8 cellular contexts compared by ENCODE assay signal in the genomic region with DNA sequence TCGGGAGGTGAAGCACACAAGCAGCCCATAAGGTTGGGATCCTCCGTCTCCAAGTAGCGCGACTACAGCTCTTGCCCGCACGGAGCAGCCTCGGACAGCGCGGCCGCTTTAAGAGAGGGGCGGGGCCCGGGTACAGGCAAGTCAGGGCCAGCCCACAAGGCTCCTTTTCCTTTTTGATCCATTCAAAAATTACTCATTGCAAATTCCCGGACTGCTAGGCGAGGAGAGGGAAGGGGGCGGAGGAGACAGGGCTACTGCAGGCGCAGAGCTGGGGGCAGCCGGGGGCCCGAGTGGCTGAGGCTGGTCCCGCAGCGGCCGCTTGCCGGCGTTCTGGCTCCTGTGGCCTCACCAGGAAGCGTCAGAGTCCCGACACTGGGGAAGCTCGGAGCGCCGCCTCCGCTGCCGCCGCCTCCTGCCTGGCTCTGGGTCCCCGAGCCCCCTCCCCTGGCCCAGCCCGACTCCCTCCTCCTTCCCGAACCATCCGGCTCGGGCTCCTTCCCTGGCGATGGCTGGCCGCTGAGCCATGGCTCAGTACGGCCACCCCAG.
DNase-seq lines count a peak whose midpoint lies in the region; ATAC-seq and TF ChIP-seq lines count a peak whose summit lies in the region.

A gene with protein sequence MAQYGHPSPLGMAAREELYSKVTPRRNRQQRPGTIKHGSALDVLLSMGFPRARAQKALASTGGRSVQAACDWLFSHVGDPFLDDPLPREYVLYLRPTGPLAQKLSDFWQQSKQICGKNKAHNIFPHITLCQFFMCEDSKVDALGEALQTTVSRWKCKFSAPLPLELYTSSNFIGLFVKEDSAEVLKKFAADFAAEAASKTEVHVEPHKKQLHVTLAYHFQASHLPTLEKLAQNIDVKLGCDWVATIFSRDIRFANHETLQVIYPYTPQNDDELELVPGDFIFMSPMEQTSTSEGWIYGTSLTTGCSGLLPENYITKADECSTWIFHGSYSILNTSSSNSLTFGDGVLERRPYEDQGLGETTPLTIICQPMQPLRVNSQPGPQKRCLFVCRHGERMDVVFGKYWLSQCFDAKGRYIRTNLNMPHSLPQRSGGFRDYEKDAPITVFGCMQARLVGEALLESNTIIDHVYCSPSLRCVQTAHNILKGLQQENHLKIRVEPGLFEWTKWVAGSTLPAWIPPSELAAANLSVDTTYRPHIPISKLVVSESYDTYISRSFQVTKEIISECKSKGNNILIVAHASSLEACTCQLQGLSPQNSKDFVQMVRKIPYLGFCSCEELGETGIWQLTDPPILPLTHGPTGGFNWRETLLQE (plus strand): TSS at position 196 of the 546 bp plus-strand sequence. CDS start 328 bp downstream, at position 524.

- peak within 1 kb of the TSS; percentile 73 for H3K9ac ChIP-seq in OCI-LY3 (ENCODE audit: low read length)

- peak within 1 kb of the TSS; percentile 90 for H2AFZ ChIP-seq in OCI-LY3 (ENCODE audit: low read depth, low read length)

- DNase-seq in AG20443 (ENCODE audit: low spot score), result peak; percentile 87
- DNase-seq in activated T-cell treated with anti-CD3 and anti-CD28 coated beads, Interleukin-2, amount 50 U/mL, for 1 hour, result peak; percentile 68
- no peak for DNase-seq in epithelial cell of prostate (ENCODE audit: low read depth, low spot score)
- peak; percentile 62 for DNase-seq in midbrain (lab: John Stamatoyannopoulos, UW)
- peak; percentile 56 to 61 for DNase-seq in stimulated activated CD8-positive, alpha-beta memory T cell treated with anti-CD3 and anti-CD28 coated beads, Interleukin-15, amount 100 ng/mL, for 48 hours (ENCODE audit: low read depth in 2 of 2)

- H4K20me1 ChIP-seq in OCI-LY3 (ENCODE audit: insufficient read depth, low read length), result 0 out of 2 replicates have a peak, but pooled peaks cover 2% of the 10 kb centered on the region

- no peaks in the 10 kb centered on the region for H3K79me2 ChIP-seq in OCI-LY3 (ENCODE audit: low read length)

- H3K4me2 ChIP-seq in OCI-LY3 (ENCODE audit: low read length), result peak within 1 kb of the TSS; percentile 95

- H3K36me3 ChIP-seq in OCI-LY3 (replicated peaks; ENCODE audit: low read depth, low read length), result no peaks in the 10 kb centered on the region

- H3K4me1 ChIP-seq in OCI-LY3 (ENCODE audit: low read length), result peaks cover 13% of the 10 kb centered on the region

- no peaks in the 10 kb centered on the region for H3K9me3 ChIP-seq in OCI-LY3 (ENCODE audit: insufficient read depth, low read length)

- ATAC-seq in GM19043 (IDR thresholded peaks at IDR 0.05; ENCODE audit: low read depth, unreplicated experiment), result peak; percentile 72
- peak; percentile 83 for ATAC-seq in HG03342 (IDR thresholded peaks at IDR 0.05; ENCODE audit: unreplicated experiment)

- H3K27ac ChIP-seq in OCI-LY3 (ENCODE audit: low read length), result peak within 1 kb of the TSS; percentile 1; the same call in 1 of the 2 replicates
- H3K27ac ChIP-seq in epithelial cell of prostate, result peak within 1 kb of the TSS; percentile 88

- H3K27me3 ChIP-seq in OCI-LY3 (ENCODE audit: low read depth, low read length), result peaks cover 35% of the 10 kb centered on the region

- H3K4me3 ChIP-seq in OCI-LY3 (ENCODE audit: low read length), result peak within 1 kb of the TSS; percentile 85

- peak; percentile 29 for TF ChIP-seq CTCF in OCI-LY3 (IDR thresholded peaks at IDR 0.05; ENCODE audit: low read depth, low read length)
